Comparison of ENCODE assay signal across 1 cellular context in the genomic region with DNA sequence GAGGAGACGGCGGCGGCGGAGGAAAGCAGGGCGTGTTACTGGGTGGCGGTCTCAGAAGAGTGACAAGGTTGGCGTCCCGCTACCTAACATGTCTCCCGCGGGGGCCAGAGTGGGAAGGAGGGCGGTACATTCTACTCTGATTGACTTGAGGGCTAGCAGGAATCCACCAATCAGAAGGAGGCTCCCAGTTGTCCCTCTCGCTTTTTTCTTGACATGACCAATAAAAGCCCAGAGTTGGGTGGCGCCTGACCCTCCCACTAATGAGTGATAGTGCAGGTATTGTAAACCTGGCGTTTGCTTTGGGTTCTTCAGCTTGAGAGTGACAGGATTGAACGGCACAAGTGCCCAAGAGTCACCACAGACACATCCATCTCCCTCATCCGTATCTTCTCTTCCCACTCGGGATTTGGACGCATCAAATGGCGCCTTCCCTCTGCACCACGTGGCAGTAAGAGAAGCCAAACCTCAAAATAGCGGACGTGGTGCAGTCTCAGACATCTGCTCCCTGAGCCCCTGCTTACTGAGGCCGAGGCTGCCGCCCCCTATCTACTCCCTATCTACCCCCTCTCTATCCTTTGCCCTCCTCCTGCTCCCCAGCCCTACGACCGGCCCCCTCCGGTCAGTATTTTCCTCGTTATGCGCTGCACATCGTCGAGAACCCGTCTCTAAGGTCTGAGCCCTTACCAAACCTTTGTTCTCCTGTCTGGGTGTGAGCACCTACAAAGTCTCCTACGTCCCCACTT.
TF ChIP-seq lines count a peak whose summit lies in the region.

No MANE protein-coding gene starts in this region.

TF ChIP-seq in HepG2, 621 proteins besides CTCF, POLR2A, EP300 and RAD21 (continued from another document and continues in another):
- peak; percentile 62; the same call in 1 of the 3 replicates for TF ChIP-seq MXI1 (IDR thresholded peaks at IDR 0.05; ENCODE audit: borderline replicate concordance, low read depth, low read length)
- no peak for TF ChIP-seq ZMYM2 (CRISPR knock-in tag; IDR thresholded peaks at IDR 0.05)
- peak; percentile 15; the same call in 1 of the 2 replicates for TF ChIP-seq MED1 (CRISPR knock-in tag; IDR thresholded peaks at IDR 0.05)
- TF ChIP-seq MYNN (CRISPR knock-in tag; IDR thresholded peaks at IDR 0.05; ENCODE audit: low read depth), result no peak
- TF ChIP-seq ATF7-NPFF (CRISPR knock-in tag; IDR thresholded peaks at IDR 0.05; ENCODE audit: low read depth), result 0 out of 2 replicates have a peak, but pooled peaks have one; percentile 52
- TF ChIP-seq, protein P1, sequence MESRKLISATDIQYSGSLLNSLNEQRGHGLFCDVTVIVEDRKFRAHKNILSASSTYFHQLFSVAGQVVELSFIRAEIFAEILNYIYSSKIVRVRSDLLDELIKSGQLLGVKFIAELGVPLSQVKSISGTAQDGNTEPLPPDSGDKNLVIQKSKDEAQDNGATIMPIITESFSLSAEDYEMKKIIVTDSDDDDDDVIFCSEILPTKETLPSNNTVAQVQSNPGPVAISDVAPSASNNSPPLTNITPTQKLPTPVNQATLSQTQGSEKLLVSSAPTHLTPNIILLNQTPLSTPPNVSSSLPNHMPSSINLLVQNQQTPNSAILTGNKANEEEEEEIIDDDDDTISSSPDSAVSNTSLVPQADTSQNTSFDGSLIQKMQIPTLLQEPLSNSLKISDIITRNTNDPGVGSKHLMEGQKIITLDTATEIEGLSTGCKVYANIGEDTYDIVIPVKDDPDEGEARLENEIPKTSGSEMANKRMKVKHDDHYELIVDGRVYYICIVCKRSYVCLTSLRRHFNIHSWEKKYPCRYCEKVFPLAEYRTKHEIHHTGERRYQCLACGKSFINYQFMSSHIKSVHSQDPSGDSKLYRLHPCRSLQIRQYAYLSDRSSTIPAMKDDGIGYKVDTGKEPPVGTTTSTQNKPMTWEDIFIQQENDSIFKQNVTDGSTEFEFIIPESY (CRISPR knock-in tag; IDR thresholded peaks at IDR 0.05), result peak; percentile 14; the same call in 1 of the 2 replicates
- peak; percentile 38 for TF ChIP-seq BORCS8-MEF2B (CRISPR knock-in tag; IDR thresholded peaks at IDR 0.05)
- TF ChIP-seq, protein P2, sequence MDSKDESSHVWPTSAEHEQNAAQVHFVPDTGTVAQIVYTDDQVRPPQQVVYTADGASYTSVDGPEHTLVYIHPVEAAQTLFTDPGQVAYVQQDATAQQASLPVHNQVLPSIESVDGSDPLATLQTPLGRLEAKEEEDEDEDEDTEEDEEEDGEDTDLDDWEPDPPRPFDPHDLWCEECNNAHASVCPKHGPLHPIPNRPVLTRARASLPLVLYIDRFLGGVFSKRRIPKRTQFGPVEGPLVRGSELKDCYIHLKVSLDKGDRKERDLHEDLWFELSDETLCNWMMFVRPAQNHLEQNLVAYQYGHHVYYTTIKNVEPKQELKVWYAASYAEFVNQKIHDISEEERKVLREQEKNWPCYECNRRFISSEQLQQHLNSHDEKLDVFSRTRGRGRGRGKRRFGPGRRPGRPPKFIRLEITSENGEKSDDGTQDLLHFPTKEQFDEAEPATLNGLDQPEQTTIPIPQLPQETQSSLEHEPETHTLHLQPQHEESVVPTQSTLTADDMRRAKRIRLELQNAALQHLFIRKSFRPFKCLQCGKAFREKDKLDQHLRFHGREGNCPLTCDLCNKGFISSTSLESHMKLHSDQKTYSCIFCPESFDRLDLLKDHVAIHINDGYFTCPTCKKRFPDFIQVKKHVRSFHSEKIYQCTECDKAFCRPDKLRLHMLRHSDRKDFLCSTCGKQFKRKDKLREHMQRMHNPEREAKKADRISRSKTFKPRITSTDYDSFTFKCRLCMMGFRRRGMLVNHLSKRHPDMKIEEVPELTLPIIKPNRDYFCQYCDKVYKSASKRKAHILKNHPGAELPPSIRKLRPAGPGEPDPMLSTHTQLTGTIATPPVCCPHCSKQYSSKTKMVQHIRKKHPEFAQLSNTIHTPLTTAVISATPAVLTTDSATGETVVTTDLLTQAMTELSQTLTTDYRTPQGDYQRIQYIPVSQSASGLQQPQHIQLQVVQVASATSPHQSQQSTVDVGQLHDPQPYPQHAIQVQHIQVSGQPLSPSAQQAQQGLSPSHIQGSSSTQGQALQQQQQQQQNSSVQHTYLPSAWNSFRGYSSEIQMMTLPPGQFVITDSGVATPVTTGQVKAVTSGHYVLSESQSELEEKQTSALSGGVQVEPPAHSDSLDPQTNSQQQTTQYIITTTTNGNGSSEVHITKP (CRISPR knock-in tag; IDR thresholded peaks at IDR 0.05; ENCODE audit: low read depth), result 0 out of 2 replicates have a peak, but pooled peaks have one; percentile 35
- peak; percentile 86; the same call in 1 of the 2 replicates for TF ChIP-seq ZNF451 (CRISPR knock-in tag; IDR thresholded peaks at IDR 0.05)
- no peak for TF ChIP-seq KLF11 (CRISPR knock-in tag; IDR thresholded peaks at IDR 0.05)
- peak; percentile 12; the same call in 1 of the 2 replicates for TF ChIP-seq ZNF143 (CRISPR knock-in tag; IDR thresholded peaks at IDR 0.05)
- TF ChIP-seq, protein P3, sequence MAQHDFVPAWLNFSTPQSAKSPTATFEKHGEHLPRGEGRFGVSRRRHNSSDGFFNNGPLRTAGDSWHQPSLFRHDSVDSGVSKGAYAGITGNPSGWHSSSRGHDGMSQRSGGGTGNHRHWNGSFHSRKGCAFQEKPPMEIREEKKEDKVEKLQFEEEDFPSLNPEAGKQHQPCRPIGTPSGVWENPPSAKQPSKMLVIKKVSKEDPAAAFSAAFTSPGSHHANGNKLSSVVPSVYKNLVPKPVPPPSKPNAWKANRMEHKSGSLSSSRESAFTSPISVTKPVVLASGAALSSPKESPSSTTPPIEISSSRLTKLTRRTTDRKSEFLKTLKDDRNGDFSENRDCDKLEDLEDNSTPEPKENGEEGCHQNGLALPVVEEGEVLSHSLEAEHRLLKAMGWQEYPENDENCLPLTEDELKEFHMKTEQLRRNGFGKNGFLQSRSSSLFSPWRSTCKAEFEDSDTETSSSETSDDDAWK (CRISPR knock-in tag; IDR thresholded peaks at IDR 0.05), result no peak
- peak; percentile 28; the same call in 1 of the 2 replicates for TF ChIP-seq CREB1 (IDR thresholded peaks at IDR 0.05)
- TF ChIP-seq CREB1 (CRISPR knock-in tag; IDR thresholded peaks at IDR 0.05), result peak; percentile 79
- TF ChIP-seq PLRG1 (conservative IDR thresholded peaks at IDR 0.05), result no peak
- peak; percentile 91 for TF ChIP-seq WIZ (CRISPR knock-in tag; IDR thresholded peaks at IDR 0.05)
- TF ChIP-seq ZNF724P (CRISPR knock-in tag; IDR thresholded peaks at IDR 0.05; ENCODE audit: borderline replicate concordance), result no peak
- TF ChIP-seq, protein P4, sequence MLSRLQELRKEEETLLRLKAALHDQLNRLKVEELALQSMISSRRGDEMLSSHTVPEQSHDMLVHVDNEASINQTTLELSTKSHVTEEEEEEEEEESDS (CRISPR knock-in tag; IDR thresholded peaks at IDR 0.05; ENCODE audit: borderline replicate concordance), result peak; percentile 13; the same call in 1 of the 2 replicates
- no peak for TF ChIP-seq ZNF672 (CRISPR knock-in tag; IDR thresholded peaks at IDR 0.05)
- TF ChIP-seq, protein P5, sequence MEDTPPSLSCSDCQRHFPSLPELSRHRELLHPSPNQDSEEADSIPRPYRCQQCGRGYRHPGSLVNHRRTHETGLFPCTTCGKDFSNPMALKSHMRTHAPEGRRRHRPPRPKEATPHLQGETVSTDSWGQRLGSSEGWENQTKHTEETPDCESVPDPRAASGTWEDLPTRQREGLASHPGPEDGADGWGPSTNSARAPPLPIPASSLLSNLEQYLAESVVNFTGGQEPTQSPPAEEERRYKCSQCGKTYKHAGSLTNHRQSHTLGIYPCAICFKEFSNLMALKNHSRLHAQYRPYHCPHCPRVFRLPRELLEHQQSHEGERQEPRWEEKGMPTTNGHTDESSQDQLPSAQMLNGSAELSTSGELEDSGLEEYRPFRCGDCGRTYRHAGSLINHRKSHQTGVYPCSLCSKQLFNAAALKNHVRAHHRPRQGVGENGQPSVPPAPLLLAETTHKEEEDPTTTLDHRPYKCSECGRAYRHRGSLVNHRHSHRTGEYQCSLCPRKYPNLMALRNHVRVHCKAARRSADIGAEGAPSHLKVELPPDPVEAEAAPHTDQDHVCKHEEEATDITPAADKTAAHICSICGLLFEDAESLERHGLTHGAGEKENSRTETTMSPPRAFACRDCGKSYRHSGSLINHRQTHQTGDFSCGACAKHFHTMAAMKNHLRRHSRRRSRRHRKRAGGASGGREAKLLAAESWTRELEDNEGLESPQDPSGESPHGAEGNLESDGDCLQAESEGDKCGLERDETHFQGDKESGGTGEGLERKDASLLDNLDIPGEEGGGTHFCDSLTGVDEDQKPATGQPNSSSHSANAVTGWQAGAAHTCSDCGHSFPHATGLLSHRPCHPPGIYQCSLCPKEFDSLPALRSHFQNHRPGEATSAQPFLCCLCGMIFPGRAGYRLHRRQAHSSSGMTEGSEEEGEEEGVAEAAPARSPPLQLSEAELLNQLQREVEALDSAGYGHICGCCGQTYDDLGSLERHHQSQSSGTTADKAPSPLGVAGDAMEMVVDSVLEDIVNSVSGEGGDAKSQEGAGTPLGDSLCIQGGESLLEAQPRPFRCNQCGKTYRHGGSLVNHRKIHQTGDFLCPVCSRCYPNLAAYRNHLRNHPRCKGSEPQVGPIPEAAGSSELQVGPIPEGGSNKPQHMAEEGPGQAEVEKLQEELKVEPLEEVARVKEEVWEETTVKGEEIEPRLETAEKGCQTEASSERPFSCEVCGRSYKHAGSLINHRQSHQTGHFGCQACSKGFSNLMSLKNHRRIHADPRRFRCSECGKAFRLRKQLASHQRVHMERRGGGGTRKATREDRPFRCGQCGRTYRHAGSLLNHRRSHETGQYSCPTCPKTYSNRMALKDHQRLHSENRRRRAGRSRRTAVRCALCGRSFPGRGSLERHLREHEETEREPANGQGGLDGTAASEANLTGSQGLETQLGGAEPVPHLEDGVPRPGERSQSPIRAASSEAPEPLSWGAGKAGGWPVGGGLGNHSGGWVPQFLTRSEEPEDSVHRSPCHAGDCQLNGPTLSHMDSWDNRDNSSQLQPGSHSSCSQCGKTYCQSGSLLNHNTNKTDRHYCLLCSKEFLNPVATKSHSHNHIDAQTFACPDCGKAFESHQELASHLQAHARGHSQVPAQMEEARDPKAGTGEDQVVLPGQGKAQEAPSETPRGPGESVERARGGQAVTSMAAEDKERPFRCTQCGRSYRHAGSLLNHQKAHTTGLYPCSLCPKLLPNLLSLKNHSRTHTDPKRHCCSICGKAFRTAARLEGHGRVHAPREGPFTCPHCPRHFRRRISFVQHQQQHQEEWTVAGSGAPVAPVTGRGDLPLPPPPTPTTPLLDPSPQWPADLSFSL (CRISPR knock-in tag; IDR thresholded peaks at IDR 0.05), result 0 out of 2 replicates have a peak, but pooled peaks have one; percentile 8
- TF ChIP-seq TRIM24 (CRISPR knock-in tag; IDR thresholded peaks at IDR 0.05), result no peak
- TF ChIP-seq YY1 (IDR thresholded peaks at IDR 0.05; ENCODE audit: insufficient read depth, insufficient replicate concordance, low read depth, low read length), result peak; percentile 71
- TF ChIP-seq, protein P6, sequence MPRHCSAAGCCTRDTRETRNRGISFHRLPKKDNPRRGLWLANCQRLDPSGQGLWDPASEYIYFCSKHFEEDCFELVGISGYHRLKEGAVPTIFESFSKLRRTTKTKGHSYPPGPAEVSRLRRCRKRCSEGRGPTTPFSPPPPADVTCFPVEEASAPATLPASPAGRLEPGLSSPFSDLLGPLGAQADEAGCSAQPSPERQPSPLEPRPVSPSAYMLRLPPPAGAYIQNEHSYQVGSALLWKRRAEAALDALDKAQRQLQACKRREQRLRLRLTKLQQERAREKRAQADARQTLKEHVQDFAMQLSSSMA (CRISPR knock-in tag; IDR thresholded peaks at IDR 0.05), result peak; percentile 88; the same call in 1 of the 2 replicates
- peak; percentile 57; the same call in 1 of the 2 replicates for TF ChIP-seq KDM5A (IDR thresholded peaks at IDR 0.05; ENCODE audit: borderline replicate concordance, low read length)
- TF ChIP-seq ZNF883 (CRISPR knock-in tag; IDR thresholded peaks at IDR 0.05; ENCODE audit: not compliant biosample characterization), result peak; percentile 63
- peak; percentile 13; the same call in 1 of the 2 replicates for TF ChIP-seq SMYD3 (CRISPR knock-in tag; IDR thresholded peaks at IDR 0.05)
- 0 out of 2 replicates have a peak, but pooled peaks have one; percentile 23 for TF ChIP-seq ZSCAN9 (CRISPR knock-in tag; IDR thresholded peaks at IDR 0.05; ENCODE audit: borderline replicate concordance)
- no peak; the same call in 1 of the 2 replicates for TF ChIP-seq HOXD1 (CRISPR knock-in tag; IDR thresholded peaks at IDR 0.05)
- no peak for TF ChIP-seq ZNF773 (CRISPR knock-in tag; IDR thresholded peaks at IDR 0.05; ENCODE audit: borderline replicate concordance)
- peak; percentile 27; the same call in 1 of the 2 replicates for TF ChIP-seq SP4 (CRISPR knock-in tag; IDR thresholded peaks at IDR 0.05)
- TF ChIP-seq ZNF296 (CRISPR knock-in tag; conservative IDR thresholded peaks at IDR 0.05), result 0 out of 2 replicates have a peak, but pooled peaks have one; percentile 18
- no peak for TF ChIP-seq GTF3A (CRISPR knock-in tag; conservative IDR thresholded peaks at IDR 0.05)
- 0 out of 2 replicates have a peak, but pooled peaks have one; percentile 27 for TF ChIP-seq ZNF468 (CRISPR knock-in tag; IDR thresholded peaks at IDR 0.05)
- TF ChIP-seq, protein P7, sequence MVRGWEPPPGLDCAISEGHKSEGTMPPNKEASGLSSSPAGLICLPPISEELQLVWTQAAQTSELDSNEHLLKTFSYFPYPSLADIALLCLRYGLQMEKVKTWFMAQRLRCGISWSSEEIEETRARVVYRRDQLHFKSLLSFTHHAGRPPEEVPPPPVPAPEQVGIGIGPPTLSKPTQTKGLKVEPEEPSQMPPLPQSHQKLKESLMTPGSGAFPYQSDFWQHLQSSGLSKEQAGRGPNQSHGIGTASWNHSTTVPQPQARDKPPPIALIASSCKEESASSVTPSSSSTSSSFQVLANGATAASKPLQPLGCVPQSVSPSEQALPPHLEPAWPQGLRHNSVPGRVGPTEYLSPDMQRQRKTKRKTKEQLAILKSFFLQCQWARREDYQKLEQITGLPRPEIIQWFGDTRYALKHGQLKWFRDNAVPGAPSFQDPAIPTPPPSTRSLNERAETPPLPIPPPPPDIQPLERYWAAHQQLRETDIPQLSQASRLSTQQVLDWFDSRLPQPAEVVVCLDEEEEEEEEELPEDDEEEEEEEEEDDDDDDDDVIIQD (CRISPR knock-in tag; IDR thresholded peaks at IDR 0.05; ENCODE audit: low read depth), result no peak; the same call in 1 of the 2 replicates
- TF ChIP-seq, protein P8, sequence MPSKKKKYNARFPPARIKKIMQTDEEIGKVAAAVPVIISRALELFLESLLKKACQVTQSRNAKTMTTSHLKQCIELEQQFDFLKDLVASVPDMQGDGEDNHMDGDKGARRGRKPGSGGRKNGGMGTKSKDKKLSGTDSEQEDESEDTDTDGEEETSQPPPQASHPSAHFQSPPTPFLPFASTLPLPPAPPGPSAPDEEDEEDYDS (CRISPR knock-in tag; IDR thresholded peaks at IDR 0.05), result peak; percentile 92
- TF ChIP-seq SPEN (CRISPR knock-in tag; IDR thresholded peaks at IDR 0.05; ENCODE audit: low read depth), result peak; percentile 63; the same call in 1 of the 2 replicates
- peak; percentile 40; the same call in 1 of the 2 replicates for TF ChIP-seq BRD4 (CRISPR knock-in tag; IDR thresholded peaks at IDR 0.05)
- no peak for TF ChIP-seq RFXANK (CRISPR knock-in tag; IDR thresholded peaks at IDR 0.05)
- TF ChIP-seq ZNF274 (CRISPR knock-in tag; IDR thresholded peaks at IDR 0.05), result peak; percentile 89
- no peak for TF ChIP-seq ZBTB3 (CRISPR knock-in tag; IDR thresholded peaks at IDR 0.05; ENCODE audit: borderline replicate concordance, low read depth)
- TF ChIP-seq CC2D1A (CRISPR knock-in tag; IDR thresholded peaks at IDR 0.05), result 0 out of 2 replicates have a peak, but pooled peaks have one; percentile 55
- TF ChIP-seq ZBTB7A (CRISPR knock-in tag; IDR thresholded peaks at IDR 0.05), result 0 out of 2 replicates have a peak, but pooled peaks have one; percentile 60
